Comparison of ENCODE assay signal across 1 cellular context in the genomic region with DNA sequence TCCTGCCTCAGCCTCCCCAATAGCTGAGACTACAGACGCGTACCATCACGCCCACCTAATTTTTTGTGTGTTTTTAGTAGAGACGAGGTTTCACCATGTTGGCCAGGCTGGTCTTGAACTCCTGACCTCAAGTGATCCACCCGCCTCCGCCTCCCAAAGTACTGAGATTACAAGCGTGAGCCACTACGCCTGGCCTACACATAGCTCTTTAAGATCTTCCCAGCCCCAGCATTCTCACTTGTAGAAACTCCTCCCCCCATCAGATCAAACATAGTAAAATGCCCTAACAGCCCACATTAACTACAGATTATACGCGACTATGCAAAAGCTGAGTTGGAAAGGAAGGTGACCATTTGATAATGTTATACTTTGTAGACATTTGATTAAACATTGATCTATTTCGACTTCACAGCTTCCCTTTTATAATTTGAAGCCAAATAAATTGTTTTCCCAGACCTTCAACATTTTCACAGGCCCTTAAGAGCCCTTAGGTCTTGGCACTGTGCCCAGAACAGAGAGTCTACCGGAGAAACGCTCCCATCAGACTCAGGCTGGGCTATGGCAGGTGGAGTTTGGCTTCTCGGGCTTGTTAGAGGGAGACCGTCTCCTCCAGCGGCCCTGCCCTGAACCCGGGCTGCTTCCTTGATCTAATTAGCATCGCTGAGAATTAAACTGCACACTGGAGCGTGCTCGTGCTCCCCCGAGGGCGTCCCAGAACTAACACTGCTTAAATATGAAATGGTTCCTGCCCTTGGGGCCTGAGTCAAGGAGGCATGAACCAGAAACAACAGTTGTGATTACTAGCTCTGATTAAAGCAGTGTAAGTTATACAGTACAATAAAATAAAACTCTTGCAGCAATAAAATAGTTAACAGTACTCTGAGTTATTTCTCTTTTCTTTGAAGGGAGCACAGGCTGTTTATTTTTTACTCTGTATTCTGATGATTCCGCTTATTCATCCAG.
TF ChIP-seq lines count a peak whose summit lies in the region.

No MANE protein-coding gene starts in this region.

TF ChIP-seq in HEK293, 187 proteins besides CTCF, POLR2A, EP300 and RAD21 (continued from another document):
- TF ChIP-seq, protein P1, sequence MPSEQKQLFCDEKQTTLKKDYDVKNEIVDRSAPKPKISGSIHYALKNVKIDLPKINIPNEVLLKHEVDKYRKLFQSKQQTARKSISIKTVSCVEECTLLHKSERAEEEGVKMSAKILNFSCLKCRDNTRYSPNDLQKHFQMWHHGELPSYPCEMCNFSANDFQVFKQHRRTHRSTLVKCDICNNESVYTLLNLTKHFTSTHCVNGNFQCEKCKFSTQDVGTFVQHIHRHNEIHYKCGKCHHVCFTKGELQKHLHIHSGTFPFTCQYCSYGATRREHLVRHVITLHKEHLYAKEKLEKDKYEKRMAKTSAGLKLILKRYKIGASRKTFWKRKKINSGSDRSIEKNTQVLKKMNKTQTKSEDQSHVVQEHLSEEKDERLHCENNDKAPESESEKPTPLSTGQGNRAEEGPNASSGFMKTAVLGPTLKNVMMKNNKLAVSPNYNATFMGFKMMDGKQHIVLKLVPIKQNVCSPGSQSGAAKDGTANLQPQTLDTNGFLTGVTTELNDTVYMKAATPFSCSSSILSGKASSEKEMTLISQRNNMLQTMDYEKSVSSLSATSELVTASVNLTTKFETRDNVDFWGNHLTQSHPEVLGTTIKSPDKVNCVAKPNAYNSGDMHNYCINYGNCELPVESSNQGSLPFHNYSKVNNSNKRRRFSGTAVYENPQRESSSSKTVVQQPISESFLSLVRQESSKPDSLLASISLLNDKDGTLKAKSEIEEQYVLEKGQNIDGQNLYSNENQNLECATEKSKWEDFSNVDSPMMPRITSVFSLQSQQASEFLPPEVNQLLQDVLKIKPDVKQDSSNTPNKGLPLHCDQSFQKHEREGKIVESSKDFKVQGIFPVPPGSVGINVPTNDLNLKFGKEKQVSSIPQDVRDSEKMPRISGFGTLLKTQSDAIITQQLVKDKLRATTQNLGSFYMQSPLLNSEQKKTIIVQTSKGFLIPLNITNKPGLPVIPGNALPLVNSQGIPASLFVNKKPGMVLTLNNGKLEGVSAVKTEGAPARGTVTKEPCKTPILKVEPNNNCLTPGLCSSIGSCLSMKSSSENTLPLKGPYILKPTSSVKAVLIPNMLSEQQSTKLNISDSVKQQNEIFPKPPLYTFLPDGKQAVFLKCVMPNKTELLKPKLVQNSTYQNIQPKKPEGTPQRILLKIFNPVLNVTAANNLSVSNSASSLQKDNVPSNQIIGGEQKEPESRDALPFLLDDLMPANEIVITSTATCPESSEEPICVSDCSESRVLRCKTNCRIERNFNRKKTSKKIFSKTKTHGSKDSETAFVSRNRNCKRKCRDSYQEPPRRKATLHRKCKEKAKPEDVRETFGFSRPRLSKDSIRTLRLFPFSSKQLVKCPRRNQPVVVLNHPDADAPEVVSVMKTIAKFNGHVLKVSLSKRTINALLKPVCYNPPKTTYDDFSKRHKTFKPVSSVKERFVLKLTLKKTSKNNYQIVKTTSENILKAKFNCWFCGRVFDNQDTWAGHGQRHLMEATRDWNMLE (tag by site-specific recombination; conservative IDR thresholded peaks at IDR 0.05; ENCODE audit: low read depth): no peak
- no peak for TF ChIP-seq ZNF292 (tag by site-specific recombination; IDR thresholded peaks at IDR 0.05; ENCODE audit: borderline replicate concordance, low read depth)
- TF ChIP-seq ZFHX2 (tag by site-specific recombination; conservative IDR thresholded peaks at IDR 0.05): peak; percentile 88
- TF ChIP-seq, protein P2, sequence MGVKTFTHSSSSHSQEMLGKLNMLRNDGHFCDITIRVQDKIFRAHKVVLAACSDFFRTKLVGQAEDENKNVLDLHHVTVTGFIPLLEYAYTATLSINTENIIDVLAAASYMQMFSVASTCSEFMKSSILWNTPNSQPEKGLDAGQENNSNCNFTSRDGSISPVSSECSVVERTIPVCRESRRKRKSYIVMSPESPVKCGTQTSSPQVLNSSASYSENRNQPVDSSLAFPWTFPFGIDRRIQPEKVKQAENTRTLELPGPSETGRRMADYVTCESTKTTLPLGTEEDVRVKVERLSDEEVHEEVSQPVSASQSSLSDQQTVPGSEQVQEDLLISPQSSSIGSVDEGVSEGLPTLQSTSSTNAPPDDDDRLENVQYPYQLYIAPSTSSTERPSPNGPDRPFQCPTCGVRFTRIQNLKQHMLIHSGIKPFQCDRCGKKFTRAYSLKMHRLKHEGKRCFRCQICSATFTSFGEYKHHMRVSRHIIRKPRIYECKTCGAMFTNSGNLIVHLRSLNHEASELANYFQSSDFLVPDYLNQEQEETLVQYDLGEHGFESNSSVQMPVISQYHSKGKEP (tag by site-specific recombination; IDR thresholded peaks at IDR 0.05): peak; percentile 60; the same call in 1 of the 2 replicates
TF ChIP-seq in HEK293: peak in this region for 22.
